ENCODE assay signal across 7 cellular contexts in genomic region chr2:235495373-235496238, GRCh38. TPM values are rescaled to one million over a fixed set of nuclear protein-coding genes. Genes with fewer than 3 reads are reported as not detected.
DNase-seq lines count a peak whose midpoint lies in the region; ATAC-seq and TF ChIP-seq lines count a peak whose summit lies in the region.

No MANE protein-coding gene starts in this region.

- H3K9ac ChIP-seq in HCT116 (ENCODE audit: low read length), result peak overlapping the region; percentile 78

- in situ Hi-C loops in GM13977 (cut with MboI; ENCODE audit: low pct_unique_long_range_greater_than_20kb, low sequenced_read_pairs, unreplicated experiment), result no loop called here

- H4K20me1 ChIP-seq in HCT116 (ENCODE audit: insufficient read depth), result peaks cover 17% of the 10 kb centered on the region; the same call in 1 of the 2 replicates

- TF ChIP-seq POLR2A in HCT116 (IDR thresholded peaks at IDR 0.05; ENCODE audit: borderline replicate concordance, extremely low read depth, insufficient read depth, insufficient read length), result no peak

- peaks cover 61% of the 10 kb centered on the region for H3K79me2 ChIP-seq in HCT116 (ENCODE audit: insufficient read depth, low read length)

- TF ChIP-seq CTCF in HCT116 (IDR thresholded peaks at IDR 0.05 in 2 of 3, conservative IDR thresholded peaks at IDR 0.05 in 1 of 3; ENCODE audit: borderline replicate concordance in 1 of 3, insufficient read depth in 1 of 3, low read depth in 2 of 3, low read length in 2 of 3) (0 out of 6 replicates have a peak, but pooled peaks of 1 of the 3 experiments have one; percentile 2), glutamatergic neuron (IDR thresholded peaks at IDR 0.05; ENCODE audit: partially characterized antibody, unreplicated experiment) (no peak), psoas muscle (IDR thresholded peaks at IDR 0.05) (no peak), GM13977 (IDR thresholded peaks at IDR 0.05; ENCODE audit: extremely low read depth, insufficient read depth, missing control alignments) (no peak)

- peak overlapping the region; percentile 85 for H3K4me2 ChIP-seq in HCT116 (ENCODE audit: low read length)

- RAD21 ChIA-PET in HCT116 (lab: Charles Lee; ENCODE audit: low non-redundant PET in 1 of 2, low total read pairs in 2 of 2, uncharacterized antibody in 2 of 2, unreplicated experiment in 2 of 2), result no interaction called here

- peaks cover 16% of the 10 kb centered on the region for H3K27me3 Mint-ChIP-seq in glutamatergic neuron (ENCODE audit: unreplicated experiment)

- intact Hi-C loops in HCT116 (cut with micrococcal nuclease) (no loop called here), psoas muscle (cut with DNase I) (loop anchor here (5.0 to 10.0 kb wide), 3 partner anchors 52 to 361 kb away; no protein-coding TSS in a partner anchor)

- DNase-seq in HCT116 (ENCODE audit: low read depth, low spot score) (no peak), SW480 (ENCODE audit: low spot score) (peak; percentile 51), glutamatergic neuron (no peak), psoas muscle (no peak), kidney glomerular epithelial cell (lab: John Stamatoyannopoulos, UW) (no peak), GM13977 (ENCODE audit: low spot score) (no peak)
- no peak for DNase-seq in stimulated activated CD8-positive, alpha-beta memory T cell treated with anti-CD3 and anti-CD28 coated beads, Interleukin-4, amount 100 ng/mL, for 48 hours

- H3K4me1 ChIP-seq in HCT116 (ENCODE audit: control insufficient read depth in 1 of 2, insufficient read depth in 2 of 2, low read length in 2 of 2) (peaks cover 20 to 52% of the 10 kb centered on the region in 2 experiments), psoas muscle (peaks cover 28% of the 10 kb centered on the region)

- H3K36me3 ChIP-seq in HCT116 (ENCODE audit: control insufficient read depth in 1 of 2, insufficient read depth in 2 of 2, low read length in 2 of 2) (no peaks in the 10 kb centered on the region), psoas muscle (ENCODE audit: insufficient read depth in 1 of 2, low read depth in 1 of 2) (no peaks in the 10 kb centered on the region)

- peak overlapping the region; percentile 89 for H3K4me3 Mint-ChIP-seq in glutamatergic neuron (ENCODE audit: unreplicated experiment)

- peak; percentile 27; the same call in 1 of the 2 replicates for TF ChIP-seq RAD21 in HCT116 (IDR thresholded peaks at IDR 0.05; ENCODE audit: low read depth)

- H3K4me3 ChIP-seq in HCT116 (replicated peaks in 1 of 2; ENCODE audit: low read depth in 1 of 2, low read length in 2 of 2) (peak overlapping the region; percentile 72 to 83), psoas muscle (peak overlapping the region; percentile 68)

- no peak overlapping the region for H2AFZ ChIP-seq in HCT116 (ENCODE audit: low read depth, low read length, poor library complexity, severe bottlenecking)

- H3K27me3 ChIP-seq in HCT116 (ENCODE audit: insufficient read depth, low read length) (no peaks in the 10 kb centered on the region), psoas muscle (ENCODE audit: insufficient read depth in 3 of 3, low read length in 2 of 3) (peaks cover 0 to 3% (median 0%) of the 10 kb centered on the region in 3 donors)

- ATAC-seq in HCT116 (no peak), psoas muscle (no peak)

- peak overlapping the region; percentile 87; the same call in 1 of the 2 replicates for H3K27ac ChIP-seq in HCT116 (ENCODE audit: low read depth, low read length)
- peak overlapping the region; percentile 14 for H3K27ac ChIP-seq in psoas muscle

- H3K36me3 Mint-ChIP-seq in glutamatergic neuron (ENCODE audit: unreplicated experiment), result no peaks in the 10 kb centered on the region

- peak overlapping the region; percentile 90 for H3K27ac Mint-ChIP-seq in glutamatergic neuron (ENCODE audit: unreplicated experiment)

- POLR2A ChIA-PET in HCT116 (lab: Charles Lee), result no interaction called here

- no peaks in the 10 kb centered on the region for H3K9me3 ChIP-seq in HCT116 (ENCODE audit: control insufficient read depth in 1 of 2, insufficient read depth in 1 of 2, low read depth in 1 of 2, low read length in 2 of 2)
- H3K9me3 ChIP-seq in psoas muscle, result peaks cover 4% of the 10 kb centered on the region

- WGBS in psoas muscle, 3 donors, result 27 to 39% (median 34%) methylated on average over 17 to 18 of the region's 18 CpGs

- H3K9me2 ChIP-seq in HCT116 (ENCODE audit: insufficient read depth), result no peaks in the 10 kb centered on the region

- peaks cover 19% of the 10 kb centered on the region for H3K9me3 Mint-ChIP-seq in glutamatergic neuron (ENCODE audit: unreplicated experiment)

- no TSS peak for BruUV-seq in HCT116 (replicated peaks; lab: Mats Ljungman, UMichigan)

- CTCF ChIA-PET in HCT116 (lab: Charles Lee), result interaction anchor here (1.0 kb wide), 1 partner anchor 56 kb away, joined by 3 read pairs; no protein-coding TSS in a partner anchor

- peaks cover 40% of the 10 kb centered on the region for H3K4me1 Mint-ChIP-seq in glutamatergic neuron (ENCODE audit: low read depth, unreplicated experiment)

TF ChIP-seq in HCT116, 20 proteins besides CTCF, POLR2A, EP300 and RAD21:
- TF ChIP-seq ZNF274 (IDR thresholded peaks at IDR 0.05; ENCODE audit: low read depth, low read length), result no peak
- no peak for TF ChIP-seq CEBPB (IDR thresholded peaks at IDR 0.05; ENCODE audit: low read depth)
- 0 out of 2 replicates have a peak, but pooled peaks have one; percentile 13 for TF ChIP-seq SIN3A (IDR thresholded peaks at IDR 0.05; ENCODE audit: low read depth)
- no peak for TF ChIP-seq POLR2AphosphoS5 (IDR thresholded peaks at IDR 0.05; ENCODE audit: low read depth, low read length)
- TF ChIP-seq MAX (IDR thresholded peaks at IDR 0.05), result no peak
- TF ChIP-seq ATF3 (IDR thresholded peaks at IDR 0.05), result no peak
- TF ChIP-seq EZH2phosphoT487 (IDR thresholded peaks at IDR 0.05; ENCODE audit: borderline replicate concordance), result no peak
- peak; percentile 29; the same call in 1 of the 2 replicates for TF ChIP-seq EGR1 (IDR thresholded peaks at IDR 0.05; ENCODE audit: low read depth)
- TF ChIP-seq YY1 (IDR thresholded peaks at IDR 0.05; ENCODE audit: extremely low read depth, insufficient replicate concordance, low read depth, low read length), result no peak
- TF ChIP-seq FOSL1 (IDR thresholded peaks at IDR 0.05; ENCODE audit: low read depth), result no peak
- no peak for TF ChIP-seq JUND (IDR thresholded peaks at IDR 0.05)
- no peak for TF ChIP-seq ZBTB33 (IDR thresholded peaks at IDR 0.05; ENCODE audit: extremely low read depth, insufficient replicate concordance, low read length)
- TF ChIP-seq REST (IDR thresholded peaks at IDR 0.05; ENCODE audit: low read depth), result no peak
- TF ChIP-seq SP1 (IDR thresholded peaks at IDR 0.05; ENCODE audit: low read depth), result no peak

RNA-seq across cellular contexts. Expression of gene AGAP1, which starts 1.8 kb away (rescaled TPM):
- total RNA-seq in HCT116 (2021; ENCODE audit: unreplicated experiment), result 43.8 TPM
- polyA plus RNA-seq in HCT116 (2012), result 24.8 and 28.5 TPM in 2 replicates
- 153 TPM for total RNA-seq in glutamatergic neuron (ENCODE audit: unreplicated experiment)
- total RNA-seq in psoas muscle, result 10 to 100 TPM; 14.3 to 21.6 (median 18.6) TPM
- polyA plus RNA-seq in psoas muscle, result 10 to 100 TPM in 1 of 3 donors, 1 to 10 TPM in 2; 4.2 to 19.6 (median 5.8) TPM
